Comparison of ENCODE assay signal across 1 cellular context in genomic region chr10:30581779-30582380, GRCh38.
TF ChIP-seq lines count a peak whose summit lies in the region.

No MANE protein-coding gene starts in this region.

TF ChIP-seq in H1, 55 proteins besides CTCF, POLR2A, EP300 and RAD21:
- no peak for TF ChIP-seq CHD7 (IDR thresholded peaks at IDR 0.05; ENCODE audit: insufficient replicate concordance, low read length)
